ENCODE assay signal across 1 cellular context in the genomic region with DNA sequence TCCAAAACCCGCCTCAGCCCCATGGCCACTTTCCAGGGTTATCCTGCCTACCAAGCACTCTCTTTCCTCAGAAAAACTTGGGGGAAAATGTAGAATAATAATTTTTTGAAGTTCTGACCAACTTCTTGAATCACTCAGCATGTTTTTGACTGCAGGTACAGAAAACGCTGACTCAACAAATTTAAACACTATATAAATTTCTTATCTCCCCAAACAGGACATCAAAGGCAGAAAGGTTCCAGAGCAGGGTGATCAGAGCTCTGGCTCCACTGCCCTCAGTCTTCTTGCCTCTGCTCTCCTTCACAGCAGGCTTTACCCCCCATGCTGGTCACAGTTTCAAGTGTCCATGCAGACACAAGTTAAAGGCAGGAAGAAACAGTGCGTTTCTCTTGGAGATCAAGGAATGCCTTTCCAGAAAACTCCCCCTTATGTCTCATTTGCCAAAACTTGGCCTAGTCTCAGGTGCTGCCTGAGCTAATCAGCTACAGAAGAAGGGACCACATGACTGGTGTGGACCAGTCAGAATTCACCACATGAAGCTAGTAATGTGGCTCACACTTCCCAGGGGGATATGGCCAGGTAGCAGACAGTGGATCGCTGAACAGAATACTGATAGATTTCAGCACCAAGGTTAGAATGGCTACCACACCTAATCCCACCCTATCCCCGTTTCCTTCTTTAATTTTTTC.
TF ChIP-seq lines count a peak whose summit lies in the region.

No MANE protein-coding gene starts in this region.

TF ChIP-seq in IMR-90, 13 proteins besides CTCF, POLR2A, EP300 and RAD21:
- TF ChIP-seq CEBPB (IDR thresholded peaks at IDR 0.05; ENCODE audit: low read depth, low read length) (no peak), MAFK (IDR thresholded peaks at IDR 0.05; ENCODE audit: low read depth, low read length) (peak; percentile 100), FOS (IDR thresholded peaks at IDR 0.05; ENCODE audit: low read depth, low read length) (no peak)
